16 cellular contexts compared by ENCODE assay signal in genomic region chr3:188207941-188208750, GRCh38. TPM values are rescaled to one million over a fixed set of nuclear protein-coding genes. Genes with fewer than 3 reads are reported as not detected.
A peak's percentile ranks its signal among the peaks of the same experiment; 100 is the strongest.
DNase-seq lines count a peak whose midpoint lies in the region; ATAC-seq, FAIRE-seq and TF ChIP-seq lines count a peak whose summit lies in the region.
"Had no signal": no experiment of that assay in that cellular context is flagged by ENCODE, and none has a peak within 500 bp of the region (broad histone marks: within the 10 kb centered on the region; RNA-seq: fewer than 3 reads in every experiment).

No MANE protein-coding gene starts in this region.

- TF ChIP-seq POLR2A in H1 (IDR thresholded peaks at IDR 0.05; ENCODE audit: control extremely low read depth in 1 of 2, low read depth in 2 of 2, low read length in 2 of 2) = no peak
- TF ChIP-seq POLR2A in lower leg skin (IDR thresholded peaks at IDR 0.05) = no peak

- H3K4me1 Mint-ChIP-seq in activated T-cell treated with anti-CD3 and anti-CD28 coated beads, Interleukin-2, amount 50 U/mL, for 24 hours (ENCODE audit: low read depth) = peaks cover 3% of the 10 kb centered on the region
- H3K4me1 Mint-ChIP-seq: activated CD8-positive, alpha-beta memory T cell treated with anti-CD3 and anti-CD28 coated beads, Interleukin-2, amount 10 ng/mL, durations not matched to agents 7 days and 5 days had no signal

- H3K27ac ChIP-seq in Karpas-422 (ENCODE audit: low read length) = peak overlapping the region; percentile 61
- H3K27ac ChIP-seq in H1 (ENCODE audit: low read depth, low read length) = no peak overlapping the region
- H3K27ac ChIP-seq in mesodermal cell (ENCODE audit: low read depth, low read length, severe bottlenecking) = peak overlapping the region; percentile 84
- peak overlapping the region; percentile 72 to 98 for H3K27ac ChIP-seq in thoracic aorta

- H4K5ac ChIP-seq in H1 (ENCODE audit: insufficient read length, low read depth, low read length) = no peak overlapping the region

- peak; percentile 55 for DNase-seq in Karpas-422
- peak in 1 of 2 experiments; percentile 21 for DNase-seq in H1 (ENCODE audit: low read depth in 1 of 2, low spot score in 2 of 2)
- no peak for DNase-seq in thoracic aorta (ENCODE audit: low spot score)
- DNase-seq in lower leg skin (ENCODE audit: low spot score in 2 of 2) = no peak
- no peak for DNase-seq in activated T-cell treated with anti-CD3 and anti-CD28 coated beads, Interleukin-2, amount 50 U/mL, for 24 hours
- DNase-seq: activated CD8-positive, alpha-beta memory T cell treated with anti-CD3 and anti-CD28 coated beads, Interleukin-2, amount 10 ng/mL, durations not matched to agents 7 days and 5 days; DMS 273 treated with DMSO at 0.1 percent for 48 hours; NCI-H2171; OCI-M1; stimulated activated CD4-positive, alpha-beta T cell treated with anti-CD3 and anti-CD28 coated beads, Interleukin-4, amount 100 ng/mL, for 1 hour; stimulated activated naive CD8-positive, alpha-beta T cell treated with anti-CD3 and anti-CD28 coated beads, Interleukin-15, amount 100 ng/mL, for 72 hours; T1000 had no signal

- TF ChIP-seq RAD21 in H1 (IDR thresholded peaks at IDR 0.05 in 1 of 2, conservative IDR thresholded peaks at IDR 0.05 in 1 of 2; ENCODE audit: low read depth in 2 of 2, low read length in 2 of 2) = peak; percentile 8 to 22; a peak in 1 of 4 replicates

- TF ChIP-seq CTCF in H1 (IDR thresholded peaks at IDR 0.05; ENCODE audit: control extremely low read depth in 1 of 3, insufficient read depth in 1 of 3, low read depth in 1 of 3, low read length in 3 of 3) = no peak
- TF ChIP-seq CTCF in thoracic aorta (IDR thresholded peaks at IDR 0.05) = no peak
- no peak for TF ChIP-seq CTCF in lower leg skin (IDR thresholded peaks at IDR 0.05)

- peak; percentile 58 for FAIRE-seq in H1 (lab: Jason Lieb, UNC)
- FAIRE-seq: GM12878 had no signal

- H3K36me3 ChIP-seq in Karpas-422 (ENCODE audit: insufficient read depth, low read length) = no peaks in the 10 kb centered on the region
- no peaks in the 10 kb centered on the region; a peak in 1 of 8 replicates for H3K36me3 ChIP-seq in H1 (ENCODE audit: control insufficient read depth in 2 of 4, insufficient read depth in 4 of 4, low read length in 3 of 4)
- peaks cover 47% of the 10 kb centered on the region for H3K36me3 ChIP-seq in mesodermal cell (ENCODE audit: control insufficient read depth, insufficient read depth, low read length)
- no peaks in the 10 kb centered on the region for H3K36me3 ChIP-seq in thoracic aorta

- no peaks in the 10 kb centered on the region; the same call in 1 of the 2 replicates for H3K79me1 ChIP-seq in H1 (ENCODE audit: low read depth, low read length)

- H4K8ac ChIP-seq in H1 (ENCODE audit: extremely low read depth, insufficient read depth, low read length) = no peak overlapping the region

- no peak overlapping the region for H4K91ac ChIP-seq in H1 (replicated peaks; ENCODE audit: insufficient read length, low read length)

- H3K4me3 ChIP-seq in Karpas-422 (ENCODE audit: low read length) (peak overlapping the region; percentile 5; the same call in 1 of the 2 replicates), H1 (ENCODE audit: extremely low read depth in 1 of 4, insufficient read depth in 2 of 4, low read depth in 3 of 4, low read length in 4 of 4) (no peak overlapping the region), mesodermal cell (ENCODE audit: extremely low read depth, insufficient read depth, low read length, poor library complexity, severe bottlenecking) (no peak overlapping the region), thoracic aorta (no peak overlapping the region), lower leg skin (ENCODE audit: low read depth, poor library complexity, severe bottlenecking) (no peak overlapping the region)
- H3K4me3 ChIP-seq: GM12878 had no signal

- H3K4me1 ChIP-seq in Karpas-422 (ENCODE audit: low read length) = peaks cover 38% of the 10 kb centered on the region
- H3K4me1 ChIP-seq in H1 (replicated peaks in 1 of 4; ENCODE audit: control insufficient read depth in 3 of 4, insufficient read depth in 4 of 4, low read length in 3 of 4) = peaks cover 0 to 16% (median 7%) of the 10 kb centered on the region in 4 experiments; a peak in 6 of 7 replicates
- peaks cover 34% of the 10 kb centered on the region for H3K4me1 ChIP-seq in mesodermal cell (ENCODE audit: control insufficient read depth, insufficient read depth, low read length, poor library complexity, severe bottlenecking)
- peaks cover 37 to 82% of the 10 kb centered on the region in 2 donors for H3K4me1 ChIP-seq in thoracic aorta (ENCODE audit: control insufficient read depth in 1 of 2, low read depth in 2 of 2)

- no peak overlapping the region for H2BK12ac ChIP-seq in H1 (ENCODE audit: low read depth, low read length)

- H4K20me1 ChIP-seq in Karpas-422 (ENCODE audit: insufficient read depth, low read depth, low read length) (no peaks in the 10 kb centered on the region), H1 (replicated peaks in 1 of 2; ENCODE audit: control insufficient read depth in 1 of 2, insufficient read depth in 2 of 2, low read length in 2 of 2) (no peaks in the 10 kb centered on the region)

- no peak overlapping the region for H2AK5ac ChIP-seq in H1 (ENCODE audit: low read depth, low read length)

- H2BK20ac ChIP-seq in H1 (ENCODE audit: low read length) = peak overlapping the region; percentile 3; the same call in 1 of the 2 replicates

- H3K14ac ChIP-seq in H1 (ENCODE audit: insufficient read length) = no peak overlapping the region

- H3K27me3 Mint-ChIP-seq in activated T-cell treated with anti-CD3 and anti-CD28 coated beads, Interleukin-2, amount 50 U/mL, for 24 hours = no peaks in the 10 kb centered on the region
- H3K27me3 Mint-ChIP-seq: activated CD8-positive, alpha-beta memory T cell treated with anti-CD3 and anti-CD28 coated beads, Interleukin-2, amount 10 ng/mL, durations not matched to agents 7 days and 5 days; stimulated activated naive CD8-positive, alpha-beta T cell treated with anti-CD3 and anti-CD28 coated beads, Interleukin-15, amount 100 ng/mL, for 72 hours had no signal

- no peak overlapping the region for H3K27ac Mint-ChIP-seq in activated T-cell treated with anti-CD3 and anti-CD28 coated beads, Interleukin-2, amount 50 U/mL, for 24 hours
- H3K27ac Mint-ChIP-seq: activated CD8-positive, alpha-beta memory T cell treated with anti-CD3 and anti-CD28 coated beads, Interleukin-2, amount 10 ng/mL, durations not matched to agents 7 days and 5 days; stimulated activated naive CD8-positive, alpha-beta T cell treated with anti-CD3 and anti-CD28 coated beads, Interleukin-15, amount 100 ng/mL, for 72 hours had no signal

- TF ChIP-seq EP300 in H1 (IDR thresholded peaks at IDR 0.05; ENCODE audit: borderline replicate concordance in 1 of 2, low read depth in 2 of 2, low read length in 2 of 2) = no peak

- no peaks in the 10 kb centered on the region for H3K9me2 ChIP-seq in Karpas-422 (replicated peaks; ENCODE audit: insufficient read depth, low read length)

- 0 out of 2 replicates have a peak overlapping the region, but pooled peaks have one; percentile 19 for H2BK15ac ChIP-seq in H1 (ENCODE audit: low read length)

- H2BK5ac ChIP-seq in H1 (ENCODE audit: low read depth, low read length) = no peak overlapping the region

- H3K9ac ChIP-seq in Karpas-422 (ENCODE audit: low read length) = peak overlapping the region; percentile 33
- H3K9ac ChIP-seq in H1 (replicated peaks in 1 of 4; ENCODE audit: extremely low read depth in 1 of 4, low read depth in 3 of 4, low read length in 3 of 4) = no peak overlapping the region

- no peaks in the 10 kb centered on the region for H3K27me3 ChIP-seq in Karpas-422 (ENCODE audit: low read length)
- no peaks in the 10 kb centered on the region for H3K27me3 ChIP-seq in H1 (replicated peaks in 1 of 4; ENCODE audit: control insufficient read depth in 3 of 4, extremely low read depth in 1 of 4, insufficient read depth in 3 of 4, low read length in 3 of 4)
- no peaks in the 10 kb centered on the region for H3K27me3 ChIP-seq in thoracic aorta (replicated peaks; ENCODE audit: insufficient read depth)

- H3K79me2 ChIP-seq in Karpas-422 (ENCODE audit: low read length) (no peaks in the 10 kb centered on the region), H1 (ENCODE audit: control insufficient read depth in 1 of 2, insufficient read depth in 2 of 2, low read length in 2 of 2) (peaks cover 0 to 23% of the 10 kb centered on the region in 2 experiments; a peak in 2 of 4 replicates)

- no peak overlapping the region for H3K4me3 Mint-ChIP-seq in activated T-cell treated with anti-CD3 and anti-CD28 coated beads, Interleukin-2, amount 50 U/mL, for 24 hours
- H3K4me3 Mint-ChIP-seq: activated CD8-positive, alpha-beta memory T cell treated with anti-CD3 and anti-CD28 coated beads, Interleukin-2, amount 10 ng/mL, durations not matched to agents 7 days and 5 days; stimulated activated naive CD8-positive, alpha-beta T cell treated with anti-CD3 and anti-CD28 coated beads, Interleukin-15, amount 100 ng/mL, for 72 hours had no signal

- H2AFZ ChIP-seq in Karpas-422 (ENCODE audit: low read length) = peak overlapping the region; percentile 8; the same call in 1 of the 2 replicates
- H2AFZ ChIP-seq in H1 (ENCODE audit: low read length) = no peak overlapping the region

- no peak overlapping the region for H3K56ac ChIP-seq in H1 (replicated peaks; ENCODE audit: insufficient read length, low read depth, low read length)

- H3K9me3 ChIP-seq in Karpas-422 (ENCODE audit: low read length) = no peaks in the 10 kb centered on the region
- no peaks in the 10 kb centered on the region for H3K9me3 ChIP-seq in H1 (ENCODE audit: insufficient read depth in 2 of 2, low read depth in 1 of 2, low read length in 1 of 2)
- H3K9me3 ChIP-seq in mesodermal cell (ENCODE audit: control insufficient read depth, low read length) = no peaks in the 10 kb centered on the region
- H3K9me3 ChIP-seq in thoracic aorta = no peaks in the 10 kb centered on the region

- H3K36me3 Mint-ChIP-seq in activated T-cell treated with anti-CD3 and anti-CD28 coated beads, Interleukin-2, amount 50 U/mL, for 24 hours (ENCODE audit: low read depth) = peaks cover 29% of the 10 kb centered on the region

- CTCF ChIA-PET in H1 (lab: Charles Lee; ENCODE audit: partially characterized antibody) = interaction anchor here (0.6 to 4.9 kb wide), 18 partner anchors 12 to 541 kb away, joined by 3 to 50 read pairs (median 4); no protein-coding TSS in a partner anchor

- intact Hi-C loops in lower leg skin (cut with DNase I; ENCODE audit: low total_unique reads) = no loop called here

- H3K23me2 ChIP-seq in H1 (ENCODE audit: low read depth, low read length) = no peaks in the 10 kb centered on the region

- ATAC-seq in thoracic aorta (ENCODE audit: insufficient number of reproducible peaks, low FRiP score, low read depth) = no peak
- ATAC-seq in HG03025 (IDR thresholded peaks at IDR 0.05; ENCODE audit: low FRiP score, unreplicated experiment) = no peak
- no peak for ATAC-seq in HG03520 (IDR thresholded peaks at IDR 0.05; ENCODE audit: unreplicated experiment)
- ATAC-seq: activated CD8-positive, alpha-beta memory T cell treated with anti-CD3 and anti-CD28 coated beads, Interleukin-2, amount 10 ng/mL, durations not matched to agents 7 days and 5 days; GM12878; stimulated activated naive CD8-positive, alpha-beta T cell treated with anti-CD3 and anti-CD28 coated beads, Interleukin-15, amount 100 ng/mL, for 72 hours had no signal

- 60% methylated on average over 10 of the region's 10 CpGs; no CpG with 5 or more reads in 1 of the 2 experiments for WGBS in H1 (ENCODE audit: extremely low coverage in 1 of 2, insufficient coverage in 1 of 2, insufficient read length in 1 of 2, insufficient replicate concordance in 2 of 2, low coverage in 1 of 2, low lambda C conversion rate in 2 of 2, missing lambda C conversion rate in 1 of 2), 2 experiments
- 69 to 73% methylated on average over 8 to 10 of the region's 10 CpGs for WGBS in mesodermal cell (ENCODE audit: insufficient coverage in 2 of 2), 2 experiments
- 81 to 82% methylated on average over 10 of the region's 10 CpGs for WGBS in lower leg skin, 2 donors

- H3K4ac ChIP-seq in H1 (replicated peaks; ENCODE audit: insufficient read length, low read depth, low read length) = no peak overlapping the region

- H3K23ac ChIP-seq in H1 (ENCODE audit: insufficient read length) = no peak overlapping the region

- POLR2A ChIA-PET in H1 (lab: Charles Lee; ENCODE audit: partially characterized antibody) = interaction anchor here (0.7 to 1.6 kb wide), 3 partner anchors 14 to 157 kb away, joined by 3 to 6 read pairs (median 5); no protein-coding TSS in a partner anchor

- H3K18ac ChIP-seq in H1 (ENCODE audit: extremely low read depth, low read length) = no peak overlapping the region

- no peak overlapping the region for H2BK120ac ChIP-seq in H1 (replicated peaks; ENCODE audit: low read depth, low read length)

- H3K9me3 Mint-ChIP-seq in activated T-cell treated with anti-CD3 and anti-CD28 coated beads, Interleukin-2, amount 50 U/mL, for 24 hours = no peaks in the 10 kb centered on the region
- H3K9me3 Mint-ChIP-seq: stimulated activated naive CD8-positive, alpha-beta T cell treated with anti-CD3 and anti-CD28 coated beads, Interleukin-15, amount 100 ng/mL, for 72 hours had no signal

- H3K4me2 ChIP-seq in Karpas-422 (ENCODE audit: low read depth, low read length, poor library complexity, severe bottlenecking) = peak overlapping the region; percentile 41
- no peak overlapping the region for H3K4me2 ChIP-seq in H1 (ENCODE audit: insufficient read depth in 1 of 2, low read depth in 2 of 2, low read length in 2 of 2)

RNA-seq across cellular contexts. Expression of gene LPP, which starts 54.2 kb away (rescaled TPM):
- total RNA-seq in Karpas-422 (2014; rRNA removed; shearing (Covaris generic); ENCODE audit: low replicate concordance) = 72.8 and 88.5 TPM in 2 replicates
- 53.3 and 60.2 TPM in 2 replicates for total RNA-seq in H1 (2021; fragmentation: NEBNext Ultra II Directional; extraction: Animal tissue kit (Norgen Biotek cat#: 25700))
- polyA plus RNA-seq in H1 (2011; rRNA removed) = 10.0 and 12.1 TPM in 2 replicates
- polyA plus RNA-seq in H1 (2011; cell fraction: cytosol; rRNA removed) = 6.2 TPM
- polyA plus RNA-seq in H1 (2011; cell fraction: nucleus; rRNA removed) = 78.5 TPM
- polyA plus RNA-seq in H1 (2012, experiment 1 of 2) = 6.5 to 12.8 TPM (median 11.1 TPM) in 4 replicates
- polyA plus RNA-seq in H1 (2012, experiment 2 of 2) = 1.8 TPM
- polyA plus RNA-seq in H1 (2013, experiment 1 of 2) = 17.2 TPM
- polyA plus RNA-seq in H1 (2013, experiment 2 of 2) = 12.6 TPM
- 222 and 238 TPM in 2 replicates for polyA minus RNA-seq in H1 (2011; rRNA and poly(A)+ RNA removed)
- 46.1 TPM for polyA minus RNA-seq in H1 (2011; cell fraction: cytosol; rRNA and poly(A)+ RNA removed)
- polyA minus RNA-seq in H1 (2011; cell fraction: nucleus; rRNA and poly(A)+ RNA removed) = 162 TPM
- polyA plus RNA-seq in mesodermal cell (2013, experiment 1 of 2) = 33.5 TPM
- 23.0 TPM for polyA plus RNA-seq in mesodermal cell (2013, experiment 2 of 2)
- 1,000 to 10,000 TPM; 1,568 to 1,607 TPM for total RNA-seq in thoracic aorta
- total RNA-seq in lower leg skin = 10 to 100 TPM; 45.9 to 81.1 (median 63.0) TPM

Comparison
In these comparisons a context has a peak if more than half of its experiments do, and no peak if none do; other contexts are left out.
1. RNA of gene LPP, which starts 54.2 kb away (total RNA-seq): 1,568 to 1,607 TPM in thoracic aorta; 72.8 to 88.5 TPM in Karpas-422, 45.9 to 81.1 TPM in lower leg skin and 53.3 to 60.2 TPM in H1; every median in the first group is over 10 times any median in the second.